In genomic region chr12:106109168-106109910, GRCh38 we compare ENCODE assay signal across 16 cellular contexts. TPM values are rescaled to one million over a fixed set of nuclear protein-coding genes. Genes with fewer than 3 reads are reported as not detected.
DNase-seq lines count a peak whose midpoint lies in the region; ATAC-seq and TF ChIP-seq lines count a peak whose summit lies in the region.
"Had no signal": no experiment of that assay in that cellular context is flagged by ENCODE, and none has a peak within 500 bp of the region (broad histone marks: within the 10 kb centered on the region; RNA-seq: fewer than 3 reads in every experiment).

No MANE protein-coding gene starts in this region.

- peaks cover 76% of the 10 kb centered on the region for H3K4me1 ChIP-seq in HUES48 (ENCODE audit: control insufficient read depth, insufficient read depth, low read length)

- peak overlapping the region; percentile 19; the same call in 1 of the 2 replicates for H3K9ac ChIP-seq in HUES48 (ENCODE audit: low read depth, low read length)

- H3K36me3 ChIP-seq in HUES48 (ENCODE audit: control insufficient read depth, insufficient read depth, low read length) = no peaks in the 10 kb centered on the region
- peaks cover 2% of the 10 kb centered on the region for H3K36me3 ChIP-seq in brain microvascular endothelial cell (replicated peaks)
- H3K36me3 ChIP-seq: SJCRH30 had no signal

- H3K27ac ChIP-seq in HUES48 (ENCODE audit: low read depth, low read length) = peak overlapping the region; percentile 97
- peak overlapping the region; percentile 77 for H3K27ac ChIP-seq in brain microvascular endothelial cell
- peak overlapping the region; percentile 47 for H3K27ac ChIP-seq in substantia nigra (ENCODE audit: low read depth, low read length, poor library complexity, severe bottlenecking)
- H3K27ac ChIP-seq: HL-60, SJCRH30 had no signal

- in situ Hi-C loops in brain microvascular endothelial cell (cut with HindIII; ENCODE audit: low pct_ligation_motif_present, low sequenced_read_pairs) = no loop called here

- peak; percentile 44 for ATAC-seq in left colon
- no peak for ATAC-seq in HG03439 (IDR thresholded peaks at IDR 0.05; ENCODE audit: unreplicated experiment)
- ATAC-seq: stimulated activated naive CD8-positive, alpha-beta T cell treated with anti-CD3 and anti-CD28 coated beads, Interleukin-15, amount 100 ng/mL, for 72 hours had no signal

- H3K27me3 ChIP-seq in HUES48 (ENCODE audit: control insufficient read depth, insufficient read depth, low read length) = no peaks in the 10 kb centered on the region
- H3K27me3 ChIP-seq in brain microvascular endothelial cell (replicated peaks) = no peaks in the 10 kb centered on the region
- H3K27me3 ChIP-seq: SJCRH30 had no signal

- intact Hi-C loops in left colon (cut with DNase I, micrococcal nuclease) = no loop called here

- no peak for DNase-seq in brain microvascular endothelial cell
- DNase-seq in left colon = no peak
- DNase-seq in substantia nigra (lab: John Stamatoyannopoulos, UW) = no peak
- DNase-seq in Ammon's horn (ENCODE audit: low spot score) = no peak
- DNase-seq in HuH-7.5 (ENCODE audit: low spot score) = no peak
- no peak for DNase-seq in stimulated activated CD4-positive, alpha-beta T cell treated with anti-CD3 and anti-CD28 coated beads, Interleukin-12 subunit alpha, Interleukin-12 subunit beta, amount 100 ng/mL, for 4 hours
- DNase-seq: activated CD8-positive, alpha-beta memory T cell treated with anti-CD3 and anti-CD28 coated beads, Interleukin-2, amount 50 U/mL, for 48 hours; activated naive CD4-positive, alpha-beta T cell; NCI-H446 treated with DMSO at 0.1 percent for 48 hours; SJCRH30; stimulated activated naive CD8-positive, alpha-beta T cell treated with anti-CD3 and anti-CD28 coated beads, Interleukin-15, amount 100 ng/mL, for 72 hours; T-helper 9 cell had no signal

- no peaks in the 10 kb centered on the region for H3K9me3 ChIP-seq in HUES48 (ENCODE audit: control insufficient read depth, insufficient read depth, low read length)
- H3K9me3 ChIP-seq: SJCRH30 had no signal

- no peak for TF ChIP-seq CTCF in brain microvascular endothelial cell (IDR thresholded peaks at IDR 0.05; ENCODE audit: low read depth, low read length, missing control alignments)

- H3K4me3 ChIP-seq in HUES48 (ENCODE audit: low read depth, low read length) (no peak overlapping the region), brain microvascular endothelial cell (ENCODE audit: low read depth, low read length) (no peak overlapping the region)
- H3K4me3 ChIP-seq: SJCRH30 had no signal

RNA-seq across cellular contexts. Expression of gene NUAK1, which starts 29.4 kb away (rescaled TPM):
- total RNA-seq in left colon = 1 to 10 TPM; 3.8 to 4.2 TPM
- total RNA-seq: B cell had no signal

Comparison
In these comparisons a context has a peak if more than half of its experiments do, and no peak if none do; other contexts are left out.
1. H3K27ac ChIP-seq: peak in every context shown above with its lines; median percentile 97 in HUES48; 77 in brain microvascular endothelial cell; 47 in substantia nigra.